In genomic region chr12:12356886-12357696, GRCh38 we compare ENCODE assay signal across 8 cellular contexts. TPM values are rescaled to one million over a fixed set of nuclear protein-coding genes. Genes with fewer than 3 reads are reported as not detected.
A peak's percentile ranks its signal among the peaks of the same experiment; 100 is the strongest.
DNase-seq lines count a peak whose midpoint lies in the region; ATAC-seq and TF ChIP-seq lines count a peak whose summit lies in the region.

TSS of gene BORCS5 (plus strand) at chr12:12357078. CDS start at chr12:12357452, 374 bp downstream.

- peak; percentile 98 for DNase-seq in DMS53 treated with DMSO at 0.1 percent for 48 hours (lab: John Stamatoyannopoulos, UW; ENCODE audit: unreplicated experiment)
- peak; percentile 96 for DNase-seq in Jurkat, Clone E6-1 (ENCODE audit: low read depth, low spot score)
- peak; percentile 95 for DNase-seq in PC-3
- peak; percentile 99 for DNase-seq in activated T-cell treated with anti-CD3 and anti-CD28 coated beads, Interleukin-2, amount 50 U/mL, for 1 hour
- DNase-seq in epithelial cell of prostate (ENCODE audit: low read depth, low spot score) = peak; percentile 83
- peak; percentile 97 for DNase-seq in mucosa of gallbladder (ENCODE audit: low spot score)
- DNase-seq in stimulated activated CD8-positive, alpha-beta memory T cell treated with anti-CD3 and anti-CD28 coated beads, Interleukin-4, amount 100 ng/mL, for 4 hours (ENCODE audit: low read depth in 2 of 2, low spot score in 1 of 2) = peak; percentile 94 to 97

- peak within 1 kb of the TSS; percentile 89 for H3K4me2 ChIP-seq in PC-3 (ENCODE audit: low read length)

- peak; percentile 80 for ATAC-seq in GM21619 (IDR thresholded peaks at IDR 0.05; ENCODE audit: unreplicated experiment)
- peak; percentile 90 for ATAC-seq in PC-3

- H3K9ac ChIP-seq in PC-3 (ENCODE audit: low read length) = peak within 1 kb of the TSS; percentile 95

- no peaks in the 10 kb centered on the region for H3K27me3 ChIP-seq in PC-3 (ENCODE audit: low read length)

- H3K36me3 ChIP-seq in PC-3 (ENCODE audit: low read depth, low read length) = no peaks in the 10 kb centered on the region

- no peaks in the 10 kb centered on the region for H3F3A ChIP-seq in PC-3 (ENCODE audit: low read length, unreplicated experiment)

- peaks cover 11% of the 10 kb centered on the region; the same call in 1 of the 2 replicates for H3K4me1 ChIP-seq in PC-3 (ENCODE audit: insufficient read depth, low read length)

- POLR2A ChIA-PET in PC-3 (lab: Charles Lee; ENCODE audit: unreplicated experiment) = interaction anchor here (0.5 to 0.7 kb wide), 5 partner anchors 18 to 777 kb away, joined by 3 to 6 read pairs (median 4); no protein-coding TSS in a partner anchor

- H4K20me1 ChIP-seq in PC-3 (ENCODE audit: low read length) = no peaks in the 10 kb centered on the region

- no peaks in the 10 kb centered on the region for H3K9me3 ChIP-seq in PC-3 (ENCODE audit: low read length)

- H3K79me2 ChIP-seq in PC-3 (ENCODE audit: low read length) = peaks cover 22% of the 10 kb centered on the region

- BruUV-seq in PC-3 (replicated peaks; lab: Mats Ljungman, UMichigan) = no TSS peak

- peak within 1 kb of the TSS; percentile 89 for H3K4me3 ChIP-seq in Jurkat, Clone E6-1 (ENCODE audit: low read length)
- H3K4me3 ChIP-seq in PC-3 (ENCODE audit: low read length) = peak within 1 kb of the TSS; percentile 91

- CTCF ChIA-PET in PC-3 (lab: Charles Lee) = interaction anchor here (0.5 to 1.5 kb wide), 5 partner anchors 9 to 311 kb away, joined by 3 to 4 read pairs (median 3); no protein-coding TSS in a partner anchor

- H3K27ac ChIP-seq in PC-3 (ENCODE audit: low read length) = peak within 1 kb of the TSS; percentile 86
- H3K27ac ChIP-seq in epithelial cell of prostate = peak within 1 kb of the TSS; percentile 88

- H2AFZ ChIP-seq in PC-3 (ENCODE audit: low read length) = peak within 1 kb of the TSS; percentile 77

- intact Hi-C loops in PC-3 (cut with micrococcal nuclease) = no loop called here

- no peaks in the 10 kb centered on the region for H3K9me2 ChIP-seq in PC-3 (replicated peaks; ENCODE audit: low read length)

- TF ChIP-seq CTCF in PC-3 (conservative IDR thresholded peaks at IDR 0.05; ENCODE audit: low read depth, low read length) = 0 out of 2 replicates have a peak, but pooled peaks have one; percentile 19

RNA-seq across cellular contexts. Expression of gene BORCS5, which starts in this region (rescaled TPM):
- polyA plus RNA-seq in Jurkat, Clone E6-1 (2012; ENCODE audit: insufficient read depth, insufficient read length) = 13.1 TPM
- total RNA-seq in PC-3 (2014; rRNA removed) (2.3 and 7.7 TPM in 2 replicates), mucosa of gallbladder (14.2 TPM)

Comparison
In these comparisons a context has a peak if more than half of its experiments do, and no peak if none do; other contexts are left out.
1. Peak in every context shown above with its lines: DNase-seq, ATAC-seq, H3K4me3 ChIP-seq and H3K27ac ChIP-seq.